1 cellular context compared by ENCODE assay signal in genomic region chr14:68466491-68466977, GRCh38.
TF ChIP-seq lines count a peak whose summit lies in the region.

No MANE protein-coding gene starts in this region.

TF ChIP-seq in HepG2, 621 proteins besides CTCF, POLR2A, EP300 and RAD21 (continued from another document):
- TF ChIP-seq ZXDC (CRISPR knock-in tag; IDR thresholded peaks at IDR 0.05) (no peak), EHMT2 (IDR thresholded peaks at IDR 0.05; ENCODE audit: borderline replicate concordance, low read depth, low read length) (no peak), ZBTB46 (CRISPR knock-in tag; IDR thresholded peaks at IDR 0.05; ENCODE audit: borderline replicate concordance) (no peak), THRA (CRISPR knock-in tag; IDR thresholded peaks at IDR 0.05; ENCODE audit: borderline replicate concordance) (no peak), ZSCAN30 (CRISPR knock-in tag; IDR thresholded peaks at IDR 0.05) (no peak), NR2F1 (CRISPR knock-in tag; IDR thresholded peaks at IDR 0.05) (no peak), TRAFD1 (CRISPR knock-in tag; IDR thresholded peaks at IDR 0.05; ENCODE audit: borderline replicate concordance) (no peak)
